ENCODE assay signal across 21 cellular contexts in genomic region chr5:91011029-91011428, GRCh38.
"Had no signal": no experiment of that assay in that cellular context is flagged by ENCODE, and none has a peak within 500 bp of the region (broad histone marks: within the 10 kb centered on the region; RNA-seq: fewer than 3 reads in every experiment).

No MANE protein-coding gene starts in this region.

- H3K79me2 ChIP-seq: hepatocyte had no signal

- H3K36me3 ChIP-seq: neutrophil, sigmoid colon, stomach had no signal

- H3K27me3 ChIP-seq: foreskin keratinocyte, hepatocyte, neutrophil, sigmoid colon, stomach had no signal

- H3K9me3 ChIP-seq: neutrophil, psoas muscle, sigmoid colon had no signal

- DNase-seq: effector CD4-positive, alpha-beta T cell; endodermal cell; erythroblast; foreskin keratinocyte; head of caudate nucleus; kidney glomerular epithelial cell; mesendoderm; naive B cell; psoas muscle; sigmoid colon; stimulated activated CD4-positive, alpha-beta T cell treated with anti-CD3 and anti-CD28 coated beads, Interleukin-2, amount 100 ng/mL, for 24 hours; stimulated activated CD4-positive, alpha-beta T cell treated with anti-CD3 and anti-CD28 coated beads, Interleukin-4, amount 100 ng/mL, for 4 hours; stimulated activated naive CD4-positive, alpha-beta T cell; stomach; substantia nigra; trophoblast cell had no signal

- ATAC-seq: foreskin keratinocyte, psoas muscle had no signal

- FAIRE-seq: endothelial cell of umbilical vein had no signal

- H3K4me3 ChIP-seq: coronary artery, hepatocyte, psoas muscle, sigmoid colon, skin epidermis, stomach had no signal

- H3K27ac ChIP-seq: coronary artery, foreskin keratinocyte, hepatocyte, neutrophil, psoas muscle, sigmoid colon, skin epidermis, stomach had no signal

- H2AFZ ChIP-seq: hepatocyte had no signal

- H3K4me2 ChIP-seq: hepatocyte had no signal

- H3K4me1 ChIP-seq: foreskin keratinocyte, psoas muscle, sigmoid colon had no signal
